Comparison of ENCODE assay signal across 1 cellular context in the genomic region with DNA sequence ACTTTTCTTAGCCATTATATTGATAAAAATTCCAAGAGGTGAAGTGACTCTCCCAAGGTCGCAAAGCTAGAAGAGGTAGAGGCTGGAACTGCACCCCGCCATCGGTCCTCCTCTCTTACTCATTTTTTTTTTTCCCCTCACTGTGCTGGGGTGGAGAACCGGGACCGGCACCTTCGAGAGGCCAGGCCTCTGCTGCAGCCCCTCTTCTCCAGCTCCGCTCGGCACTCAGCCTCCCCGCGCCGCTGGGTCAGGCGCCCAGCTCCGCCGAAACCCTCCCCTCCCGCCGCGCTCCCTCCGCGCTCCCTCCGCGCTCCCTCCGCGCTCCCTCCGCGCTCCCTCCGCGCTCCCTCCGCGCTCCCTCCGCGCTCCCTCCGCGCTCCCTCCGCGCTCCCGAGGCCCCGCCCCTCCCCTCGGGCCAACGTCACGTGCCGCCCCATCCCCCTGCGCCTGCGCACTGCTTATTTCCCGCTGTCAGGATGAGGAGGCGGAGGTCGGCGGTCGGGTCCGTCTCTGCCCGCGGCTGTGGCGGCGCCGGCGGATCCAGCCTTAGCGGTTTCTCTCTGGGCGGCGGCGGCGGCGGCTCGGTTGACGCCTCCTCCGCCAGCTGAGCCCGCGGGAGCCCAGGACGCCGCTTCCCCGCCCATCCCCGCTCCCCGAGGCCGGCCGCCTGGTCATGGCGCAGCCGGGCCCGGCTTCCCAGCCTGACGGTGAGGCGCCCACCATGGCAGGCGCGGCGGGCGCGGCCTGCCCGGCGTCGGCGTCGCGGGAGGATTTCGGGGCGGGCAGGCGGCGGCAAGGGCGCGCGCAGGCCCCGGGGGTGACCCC.
TF ChIP-seq lines count a peak whose summit lies in the region.

Gene RABEP1, plus strand, starts transcription at position 471 of the 825 bp plus-strand sequence. Its CDS starts 203 bp downstream, at position 674.

TF ChIP-seq in HCT116, 20 proteins besides CTCF, POLR2A, EP300 and RAD21:
- peak; percentile 68 for TF ChIP-seq ZFX (IDR thresholded peaks at IDR 0.05)
- peak; percentile 78; the same call in 1 of the 2 replicates for TF ChIP-seq CBX3 (IDR thresholded peaks at IDR 0.05; ENCODE audit: low read depth)
- peak; percentile 74 for TF ChIP-seq MAX (IDR thresholded peaks at IDR 0.05)
- TF ChIP-seq JUND (IDR thresholded peaks at IDR 0.05), result no peak
- TF ChIP-seq EGR1 (IDR thresholded peaks at IDR 0.05; ENCODE audit: low read depth), result peak; percentile 73
- TF ChIP-seq EZH2phosphoT487 (IDR thresholded peaks at IDR 0.05; ENCODE audit: borderline replicate concordance), result no peak
- TF ChIP-seq SIN3A (IDR thresholded peaks at IDR 0.05; ENCODE audit: low read depth), result peak; percentile 75; the same call in 1 of the 2 replicates
- TF ChIP-seq ZNF274 (IDR thresholded peaks at IDR 0.05; ENCODE audit: low read depth, low read length), result no peak
- TF ChIP-seq EZH2 (IDR thresholded peaks at IDR 0.05), result no peak
- TF ChIP-seq SP1 (IDR thresholded peaks at IDR 0.05; ENCODE audit: low read depth), result peak; percentile 43
- TF ChIP-seq, protein P1, sequence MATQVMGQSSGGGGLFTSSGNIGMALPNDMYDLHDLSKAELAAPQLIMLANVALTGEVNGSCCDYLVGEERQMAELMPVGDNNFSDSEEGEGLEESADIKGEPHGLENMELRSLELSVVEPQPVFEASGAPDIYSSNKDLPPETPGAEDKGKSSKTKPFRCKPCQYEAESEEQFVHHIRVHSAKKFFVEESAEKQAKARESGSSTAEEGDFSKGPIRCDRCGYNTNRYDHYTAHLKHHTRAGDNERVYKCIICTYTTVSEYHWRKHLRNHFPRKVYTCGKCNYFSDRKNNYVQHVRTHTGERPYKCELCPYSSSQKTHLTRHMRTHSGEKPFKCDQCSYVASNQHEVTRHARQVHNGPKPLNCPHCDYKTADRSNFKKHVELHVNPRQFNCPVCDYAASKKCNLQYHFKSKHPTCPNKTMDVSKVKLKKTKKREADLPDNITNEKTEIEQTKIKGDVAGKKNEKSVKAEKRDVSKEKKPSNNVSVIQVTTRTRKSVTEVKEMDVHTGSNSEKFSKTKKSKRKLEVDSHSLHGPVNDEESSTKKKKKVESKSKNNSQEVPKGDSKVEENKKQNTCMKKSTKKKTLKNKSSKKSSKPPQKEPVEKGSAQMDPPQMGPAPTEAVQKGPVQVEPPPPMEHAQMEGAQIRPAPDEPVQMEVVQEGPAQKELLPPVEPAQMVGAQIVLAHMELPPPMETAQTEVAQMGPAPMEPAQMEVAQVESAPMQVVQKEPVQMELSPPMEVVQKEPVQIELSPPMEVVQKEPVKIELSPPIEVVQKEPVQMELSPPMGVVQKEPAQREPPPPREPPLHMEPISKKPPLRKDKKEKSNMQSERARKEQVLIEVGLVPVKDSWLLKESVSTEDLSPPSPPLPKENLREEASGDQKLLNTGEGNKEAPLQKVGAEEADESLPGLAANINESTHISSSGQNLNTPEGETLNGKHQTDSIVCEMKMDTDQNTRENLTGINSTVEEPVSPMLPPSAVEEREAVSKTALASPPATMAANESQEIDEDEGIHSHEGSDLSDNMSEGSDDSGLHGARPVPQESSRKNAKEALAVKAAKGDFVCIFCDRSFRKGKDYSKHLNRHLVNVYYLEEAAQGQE (IDR thresholded peaks at IDR 0.05; ENCODE audit: low read depth), result no peak
- TF ChIP-seq POLR2AphosphoS5 (IDR thresholded peaks at IDR 0.05; ENCODE audit: low read depth, low read length), result peak; percentile 78
TF ChIP-seq in HCT116: peak in this region for 7.
